ENCODE assay signal across 8 cellular contexts in the genomic region with DNA sequence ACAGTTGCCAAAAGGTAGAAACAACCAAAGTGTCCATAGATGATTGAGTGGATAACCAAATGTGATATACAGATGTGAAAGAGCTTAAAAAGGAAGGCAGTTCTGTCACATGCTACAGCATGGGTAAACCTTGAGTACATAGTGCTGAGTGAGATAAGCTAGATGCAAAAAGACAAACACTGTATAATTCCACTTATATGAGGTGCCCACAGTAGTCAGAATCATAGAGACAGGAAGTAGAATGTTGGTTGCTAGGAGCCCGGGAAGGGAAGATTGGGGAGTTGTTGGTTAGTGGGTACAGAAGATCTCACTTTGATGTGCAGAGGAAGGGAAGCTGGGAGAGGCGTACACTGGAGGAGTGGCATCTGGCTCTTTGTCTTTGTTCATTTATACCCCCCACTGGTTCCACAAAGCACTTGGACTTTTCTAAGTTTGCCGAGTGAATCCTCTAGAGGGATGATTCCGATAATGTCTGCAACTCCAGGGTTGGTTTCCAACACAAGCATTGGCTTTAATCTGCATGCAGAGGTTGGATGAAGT. TPM values are rescaled to one million over a fixed set of nuclear protein-coding genes. Genes with fewer than 3 reads are reported as not detected.
DNase-seq lines count a peak whose midpoint lies in the region; ATAC-seq and TF ChIP-seq lines count a peak whose summit lies in the region.

No MANE protein-coding gene starts in this region.

- no peak overlapping the region for H4K91ac ChIP-seq in H9 (ENCODE audit: insufficient read length, low read depth, low read length)

- TF ChIP-seq CTCF in GM23338 (conservative IDR thresholded peaks at IDR 0.05; ENCODE audit: low read depth in 2 of 2) (no peak), H9 (conservative IDR thresholded peaks at IDR 0.05) (no peak)

- H2BK20ac ChIP-seq in H9 (ENCODE audit: low read depth, low read length, poor library complexity, severe bottlenecking), result no peak overlapping the region

- no peaks in the 10 kb centered on the region for H3K9me2 ChIP-seq in GM23338 (ENCODE audit: insufficient read depth)

- peak; percentile 57 for ATAC-seq in GM18511 (IDR thresholded peaks at IDR 0.05; ENCODE audit: unreplicated experiment)
- ATAC-seq in GM23338, result no peak
- peak; percentile 66 for ATAC-seq in stimulated activated naive CD8-positive, alpha-beta T cell treated with anti-CD3 and anti-CD28 coated beads, Interleukin-15, amount 100 ng/mL, for 72 hours

- no CpG with 5 or more reads among the region's 4 CpGs for WGBS in H9 (ENCODE audit: extremely low coverage, insufficient read length, low lambda C conversion rate)

- H4K5ac ChIP-seq in H9 (ENCODE audit: insufficient read length, low read depth, low read length), result no peak overlapping the region

- H3K4me2 ChIP-seq in GM23338, result no peak overlapping the region
- H3K4me2 ChIP-seq in H9 (ENCODE audit: insufficient read depth, insufficient read length, low read length), result no peak overlapping the region

- H3K9me3 Mint-ChIP-seq in GM23338, result no peaks in the 10 kb centered on the region
- peaks cover 8% of the 10 kb centered on the region in 2 donors for H3K9me3 Mint-ChIP-seq in stimulated activated naive CD8-positive, alpha-beta T cell treated with anti-CD3 and anti-CD28 coated beads, Interleukin-15, amount 100 ng/mL, for 72 hours
- no peaks in the 10 kb centered on the region; a peak in 1 of 5 replicates for H3K9me3 Mint-ChIP-seq in H9

- H2BK5ac ChIP-seq in H9 (ENCODE audit: insufficient read length, low read length), result no peak overlapping the region

- H3K9me3 ChIP-seq in H9 (ENCODE audit: control insufficient read depth, low read depth, low read length), result no peaks in the 10 kb centered on the region

- H2BK120ac ChIP-seq in H9 (ENCODE audit: low read depth, low read length, poor library complexity, severe bottlenecking), result no peak overlapping the region

- H3K9ac ChIP-seq in H9 (ENCODE audit: extremely low read depth, insufficient read length, low read length), result no peak overlapping the region

- H4K20me1 ChIP-seq in GM23338 (replicated peaks; ENCODE audit: insufficient read depth) (peaks cover 46% of the 10 kb centered on the region), H9 (ENCODE audit: control insufficient read depth, insufficient read depth, insufficient read length) (no peaks in the 10 kb centered on the region)

- H2AK5ac ChIP-seq in H9 (ENCODE audit: insufficient read length, low read length), result no peak overlapping the region

- H3K36me3 ChIP-seq in GM23338 (ENCODE audit: insufficient read depth), result no peaks in the 10 kb centered on the region

- no peak overlapping the region for H3K4ac ChIP-seq in H9 (ENCODE audit: low read depth, low read length)

- DNase-seq in GM23338 (ENCODE audit: low spot score) (no peak), RPMI7951 (ENCODE audit: low read depth) (peak; percentile 79), fibroblast of peridontal ligament (ENCODE audit: extremely low read depth) (peak; percentile 97), RKO (ENCODE audit: low spot score) (no peak), H9 (no peak), posterior vena cava (ENCODE audit: low spot score) (no peak)
- DNase-seq in stimulated activated naive CD8-positive, alpha-beta T cell treated with anti-CD3 and anti-CD28 coated beads, Interleukin-15, amount 100 ng/mL, for 72 hours, result no peak

- H3K4me1 ChIP-seq in GM23338 (ENCODE audit: insufficient read depth) (peaks cover 8% of the 10 kb centered on the region; the same call in 1 of the 2 replicates), H9 (ENCODE audit: insufficient read depth, low read length) (no peaks in the 10 kb centered on the region)

- H3K27me3 ChIP-seq in GM23338 (ENCODE audit: insufficient read depth) (no peaks in the 10 kb centered on the region), H9 (ENCODE audit: insufficient read depth, low read length) (no peaks in the 10 kb centered on the region)

- H3T11ph ChIP-seq in H9 (ENCODE audit: low read length), result no peak overlapping the region

- no peak overlapping the region for H3K4me3 ChIP-seq in GM23338

- no peak overlapping the region for H2BK15ac ChIP-seq in H9 (ENCODE audit: low read depth, low read length)

- no peak overlapping the region for H2BK12ac ChIP-seq in H9 (ENCODE audit: insufficient read length, low read depth, low read length)

- peaks cover 6% of the 10 kb centered on the region for H3K79me1 ChIP-seq in H9 (ENCODE audit: insufficient read depth, low read depth, low read length, poor library complexity, severe bottlenecking)

- H3K23ac ChIP-seq in H9 (ENCODE audit: insufficient read length, low read depth, low read length), result no peak overlapping the region

- H2AFZ ChIP-seq in GM23338 (no peak overlapping the region), H9 (ENCODE audit: low read length) (no peak overlapping the region)

- H3K56ac ChIP-seq in H9 (ENCODE audit: insufficient read length, low read depth, low read length), result no peak overlapping the region

- H4K8ac ChIP-seq in H9 (replicated peaks; ENCODE audit: insufficient read length, low read depth, low read length), result no peak overlapping the region

- H3K23me2 ChIP-seq in H9 (ENCODE audit: insufficient read length, low read depth, low read length, poor library complexity, severe bottlenecking), result no peaks in the 10 kb centered on the region

- H3K36me3 Mint-ChIP-seq in GM23338 (ENCODE audit: low read depth) (peaks cover 35% of the 10 kb centered on the region), H9 (ENCODE audit: insufficient read depth in 1 of 3, low read depth in 3 of 3) (peaks cover 16 to 38% (median 19%) of the 10 kb centered on the region in 3 experiments)

- peaks cover 22% of the 10 kb centered on the region for H3K4me1 Mint-ChIP-seq in GM23338
- peaks cover 97% of the 10 kb centered on the region for H3K4me1 Mint-ChIP-seq in stimulated activated naive CD8-positive, alpha-beta T cell treated with anti-CD3 and anti-CD28 coated beads, Interleukin-15, amount 100 ng/mL, for 72 hours
- peaks cover 15 to 20% of the 10 kb centered on the region in 2 experiments for H3K4me1 Mint-ChIP-seq in H9

- H3K27ac ChIP-seq in GM23338 (ENCODE audit: low read depth) (0 out of 2 replicates have a peak overlapping the region, but pooled peaks have one; percentile 10), H9 (ENCODE audit: insufficient read length, low read depth, low read length) (no peak overlapping the region)

- H3K18ac ChIP-seq in H9 (ENCODE audit: insufficient read length, low read depth, low read length), result no peak overlapping the region

- H3K79me2 ChIP-seq in GM23338 (replicated peaks; ENCODE audit: insufficient read depth) (peaks cover 80% of the 10 kb centered on the region), H9 (ENCODE audit: insufficient read depth, low read length) (peaks cover 3% of the 10 kb centered on the region; the same call in 1 of the 2 replicates)

- intact Hi-C loops in posterior vena cava (cut with DNase I), result no loop called here

- no peak overlapping the region for H3K14ac ChIP-seq in H9 (ENCODE audit: insufficient read depth, low read length)

- H3K27me3 Mint-ChIP-seq in GM23338 (ENCODE audit: insufficient read depth, low read depth, poor library complexity), result no peaks in the 10 kb centered on the region
- H3K27me3 Mint-ChIP-seq in stimulated activated naive CD8-positive, alpha-beta T cell treated with anti-CD3 and anti-CD28 coated beads, Interleukin-15, amount 100 ng/mL, for 72 hours, result no peaks in the 10 kb centered on the region
- no peaks in the 10 kb centered on the region for H3K27me3 Mint-ChIP-seq in H9 (ENCODE audit: low read depth)

- H3K4me3 Mint-ChIP-seq in GM23338 (no peak overlapping the region), H9 (no peak overlapping the region)
- peak overlapping the region; percentile 47 to 79 for H3K4me3 Mint-ChIP-seq in stimulated activated naive CD8-positive, alpha-beta T cell treated with anti-CD3 and anti-CD28 coated beads, Interleukin-15, amount 100 ng/mL, for 72 hours

- H3K27ac Mint-ChIP-seq in GM23338 (no peak overlapping the region), H9 (no peak overlapping the region)
- H3K27ac Mint-ChIP-seq in stimulated activated naive CD8-positive, alpha-beta T cell treated with anti-CD3 and anti-CD28 coated beads, Interleukin-15, amount 100 ng/mL, for 72 hours, result peak overlapping the region; percentile 0 to 95

- no peaks in the 10 kb centered on the region for H3F3A ChIP-seq in GM23338 (replicated peaks; ENCODE audit: low read depth)

TF ChIP-seq in GM23338, 12 proteins besides CTCF, POLR2A, EP300 and RAD21 (continues in another document):
- TF ChIP-seq, protein P1, sequence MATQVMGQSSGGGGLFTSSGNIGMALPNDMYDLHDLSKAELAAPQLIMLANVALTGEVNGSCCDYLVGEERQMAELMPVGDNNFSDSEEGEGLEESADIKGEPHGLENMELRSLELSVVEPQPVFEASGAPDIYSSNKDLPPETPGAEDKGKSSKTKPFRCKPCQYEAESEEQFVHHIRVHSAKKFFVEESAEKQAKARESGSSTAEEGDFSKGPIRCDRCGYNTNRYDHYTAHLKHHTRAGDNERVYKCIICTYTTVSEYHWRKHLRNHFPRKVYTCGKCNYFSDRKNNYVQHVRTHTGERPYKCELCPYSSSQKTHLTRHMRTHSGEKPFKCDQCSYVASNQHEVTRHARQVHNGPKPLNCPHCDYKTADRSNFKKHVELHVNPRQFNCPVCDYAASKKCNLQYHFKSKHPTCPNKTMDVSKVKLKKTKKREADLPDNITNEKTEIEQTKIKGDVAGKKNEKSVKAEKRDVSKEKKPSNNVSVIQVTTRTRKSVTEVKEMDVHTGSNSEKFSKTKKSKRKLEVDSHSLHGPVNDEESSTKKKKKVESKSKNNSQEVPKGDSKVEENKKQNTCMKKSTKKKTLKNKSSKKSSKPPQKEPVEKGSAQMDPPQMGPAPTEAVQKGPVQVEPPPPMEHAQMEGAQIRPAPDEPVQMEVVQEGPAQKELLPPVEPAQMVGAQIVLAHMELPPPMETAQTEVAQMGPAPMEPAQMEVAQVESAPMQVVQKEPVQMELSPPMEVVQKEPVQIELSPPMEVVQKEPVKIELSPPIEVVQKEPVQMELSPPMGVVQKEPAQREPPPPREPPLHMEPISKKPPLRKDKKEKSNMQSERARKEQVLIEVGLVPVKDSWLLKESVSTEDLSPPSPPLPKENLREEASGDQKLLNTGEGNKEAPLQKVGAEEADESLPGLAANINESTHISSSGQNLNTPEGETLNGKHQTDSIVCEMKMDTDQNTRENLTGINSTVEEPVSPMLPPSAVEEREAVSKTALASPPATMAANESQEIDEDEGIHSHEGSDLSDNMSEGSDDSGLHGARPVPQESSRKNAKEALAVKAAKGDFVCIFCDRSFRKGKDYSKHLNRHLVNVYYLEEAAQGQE (IDR thresholded peaks at IDR 0.05; ENCODE audit: unreplicated experiment), result no peak
- no peak for TF ChIP-seq ZNF114 (CRISPR knock-in tag; IDR thresholded peaks at IDR 0.05)

RNA-seq across cellular contexts. Expression of gene TSPAN14, which starts 39.4 kb away (rescaled TPM):
- 31.8 and 40.7 TPM in 2 replicates for total RNA-seq in GM23338 (2014; rRNA removed; shearing (Covaris generic))
- 17.1 and 17.9 TPM in 2 replicates for polyA plus RNA-seq in GM23338 (2016; fragmentation: Nextera tagmentation; extraction: Ambion mirVana)
- total RNA-seq in RPMI7951 (2014; rRNA removed; shearing (Covaris generic)), result 56.4 and 67.0 TPM in 2 replicates
- total RNA-seq in H9 (2021) (46.6 and 46.8 TPM in 2 replicates), posterior vena cava (10 to 100 TPM; 56.6 to 57.4 TPM)

RNA-seq across cellular contexts. Expression of gene SH2D4B, which starts 44.1 kb away (rescaled TPM):
- not detected in 2 replicates for total RNA-seq in GM23338 (2014; rRNA removed; shearing (Covaris generic))
- 0.08 TPM in 1 of 2 replicates, not detected in the other for polyA plus RNA-seq in GM23338 (2016; fragmentation: Nextera tagmentation; extraction: Ambion mirVana)
- total RNA-seq in RPMI7951 (2014; rRNA removed; shearing (Covaris generic)), result 0.10 TPM in 1 of 2 replicates, not detected in the other
- total RNA-seq in H9 (2021), result 0.07 TPM in 1 of 2 replicates, not detected in the other
- total RNA-seq in posterior vena cava, result under 1 TPM in 1 of 2 donors, not detected in 1; 0.10 TPM

Comparison
In these comparisons a context has a peak if more than half of its experiments do, and no peak if none do; other contexts are left out.
1. DNase-seq: peak in RPMI7951 (single experiment) and fibroblast of peridontal ligament (single experiment); none in GM23338 (single experiment), stimulated activated naive CD8-positive, alpha-beta T cell treated with anti-CD3 and anti-CD28 coated beads, Interleukin-15, amount 100 ng/mL, for 72 hours (0 of 2), RKO (single experiment), H9 (single experiment) and posterior vena cava (single experiment).
2. H3K27ac Mint-ChIP-seq: peak in stimulated activated naive CD8-positive, alpha-beta T cell treated with anti-CD3 and anti-CD28 coated beads, Interleukin-15, amount 100 ng/mL, for 72 hours (2 of 2); none in GM23338 (single experiment) and H9 (0 of 3).
3. H3K4me3 Mint-ChIP-seq: peak in stimulated activated naive CD8-positive, alpha-beta T cell treated with anti-CD3 and anti-CD28 coated beads, Interleukin-15, amount 100 ng/mL, for 72 hours (2 of 2); none in GM23338 (single experiment) and H9 (0 of 2).